In genomic region chr2:73000808-73001570, GRCh38 we compare ENCODE assay signal across 1 cellular context.
TF ChIP-seq lines count a peak whose summit lies in the region.

No MANE protein-coding gene starts in this region.

TF ChIP-seq in HepG2, 621 proteins besides CTCF, POLR2A, EP300 and RAD21 (continued from another document and continues in another):
- TF ChIP-seq MYNN (CRISPR knock-in tag; IDR thresholded peaks at IDR 0.05; ENCODE audit: low read depth) (no peak), ZNF430 (CRISPR knock-in tag; IDR thresholded peaks at IDR 0.05) (0 out of 2 replicates have a peak, but pooled peaks have one; percentile 38), ZNF7 (CRISPR knock-in tag; IDR thresholded peaks at IDR 0.05) (no peak), MNT (IDR thresholded peaks at IDR 0.05) (peak; percentile 76), FOXO1 (CRISPR knock-in tag; IDR thresholded peaks at IDR 0.05) (peak; percentile 84; the same call in 1 of the 2 replicates), ZBTB7B (CRISPR knock-in tag; IDR thresholded peaks at IDR 0.05) (peak; percentile 93), SYNCRIP (IDR thresholded peaks at IDR 0.05; ENCODE audit: insufficient read depth, low read depth, low read length) (no peak), CREBL2 (CRISPR knock-in tag; IDR thresholded peaks at IDR 0.05; ENCODE audit: borderline replicate concordance) (no peak), ZNF670 (CRISPR knock-in tag; IDR thresholded peaks at IDR 0.05; ENCODE audit: borderline replicate concordance) (peak; percentile 94; the same call in 1 of the 2 replicates), POLR2AphosphoS2 (IDR thresholded peaks at IDR 0.05; ENCODE audit: low read depth, low read length) (no peak), MED8 (CRISPR knock-in tag; IDR thresholded peaks at IDR 0.05; ENCODE audit: insufficient replicate concordance) (no peak), ZNF777 (CRISPR knock-in tag; IDR thresholded peaks at IDR 0.05) (no peak), SMYD3 (CRISPR knock-in tag; IDR thresholded peaks at IDR 0.05) (no peak), IRF2 (CRISPR knock-in tag; IDR thresholded peaks at IDR 0.05) (peak; percentile 85), NFYB (CRISPR knock-in tag; IDR thresholded peaks at IDR 0.05) (no peak; the same call in 1 of the 2 replicates), ZNF44 (CRISPR knock-in tag; IDR thresholded peaks at IDR 0.05) (0 out of 2 replicates have a peak, but pooled peaks have one; percentile 50), HOXD1 (CRISPR knock-in tag; IDR thresholded peaks at IDR 0.05) (peak; percentile 59; the same call in 1 of the 2 replicates), KLF12 (CRISPR knock-in tag; IDR thresholded peaks at IDR 0.05; ENCODE audit: borderline replicate concordance) (no peak), KDM4B (CRISPR knock-in tag; IDR thresholded peaks at IDR 0.05) (0 out of 2 replicates have a peak, but pooled peaks have one; percentile 21), BRCA1 (CRISPR knock-in tag; IDR thresholded peaks at IDR 0.05) (no peak), MTF2 (CRISPR knock-in tag; IDR thresholded peaks at IDR 0.05; ENCODE audit: borderline replicate concordance) (no peak; the same call in 1 of the 2 replicates), TRAFD1 (CRISPR knock-in tag; IDR thresholded peaks at IDR 0.05; ENCODE audit: borderline replicate concordance) (no peak), ZBTB33 (CRISPR knock-in tag; IDR thresholded peaks at IDR 0.05) (peak; percentile 62), ZNF619 (CRISPR knock-in tag; IDR thresholded peaks at IDR 0.05) (peak; percentile 90; the same call in 1 of the 2 replicates), GATA4 (IDR thresholded peaks at IDR 0.05; ENCODE audit: borderline replicate concordance, low read depth) (0 out of 2 replicates have a peak, but pooled peaks have one; percentile 33), ELF4 (CRISPR knock-in tag; IDR thresholded peaks at IDR 0.05; ENCODE audit: borderline replicate concordance) (no peak), PATZ1 (CRISPR knock-in tag; IDR thresholded peaks at IDR 0.05) (peak; percentile 99), ZNF75D (CRISPR knock-in tag; IDR thresholded peaks at IDR 0.05; ENCODE audit: borderline replicate concordance) (no peak), ZNF318 (CRISPR knock-in tag; IDR thresholded peaks at IDR 0.05) (peak; percentile 89; the same call in 1 of the 2 replicates), SNAPC2 (CRISPR knock-in tag; IDR thresholded peaks at IDR 0.05) (no peak), ZNF672 (CRISPR knock-in tag; IDR thresholded peaks at IDR 0.05) (no peak), SMAD3 (CRISPR knock-in tag; IDR thresholded peaks at IDR 0.05) (peak; percentile 92; the same call in 1 of the 2 replicates), MAZ (IDR thresholded peaks at IDR 0.05; ENCODE audit: borderline replicate concordance, low read depth, low read length) (peak; percentile 95), MAZ (CRISPR knock-in tag; IDR thresholded peaks at IDR 0.05; ENCODE audit: low read depth) (peak; percentile 96), RARA (CRISPR knock-in tag; IDR thresholded peaks at IDR 0.05) (peak; percentile 97)
- TF ChIP-seq, protein P1, sequence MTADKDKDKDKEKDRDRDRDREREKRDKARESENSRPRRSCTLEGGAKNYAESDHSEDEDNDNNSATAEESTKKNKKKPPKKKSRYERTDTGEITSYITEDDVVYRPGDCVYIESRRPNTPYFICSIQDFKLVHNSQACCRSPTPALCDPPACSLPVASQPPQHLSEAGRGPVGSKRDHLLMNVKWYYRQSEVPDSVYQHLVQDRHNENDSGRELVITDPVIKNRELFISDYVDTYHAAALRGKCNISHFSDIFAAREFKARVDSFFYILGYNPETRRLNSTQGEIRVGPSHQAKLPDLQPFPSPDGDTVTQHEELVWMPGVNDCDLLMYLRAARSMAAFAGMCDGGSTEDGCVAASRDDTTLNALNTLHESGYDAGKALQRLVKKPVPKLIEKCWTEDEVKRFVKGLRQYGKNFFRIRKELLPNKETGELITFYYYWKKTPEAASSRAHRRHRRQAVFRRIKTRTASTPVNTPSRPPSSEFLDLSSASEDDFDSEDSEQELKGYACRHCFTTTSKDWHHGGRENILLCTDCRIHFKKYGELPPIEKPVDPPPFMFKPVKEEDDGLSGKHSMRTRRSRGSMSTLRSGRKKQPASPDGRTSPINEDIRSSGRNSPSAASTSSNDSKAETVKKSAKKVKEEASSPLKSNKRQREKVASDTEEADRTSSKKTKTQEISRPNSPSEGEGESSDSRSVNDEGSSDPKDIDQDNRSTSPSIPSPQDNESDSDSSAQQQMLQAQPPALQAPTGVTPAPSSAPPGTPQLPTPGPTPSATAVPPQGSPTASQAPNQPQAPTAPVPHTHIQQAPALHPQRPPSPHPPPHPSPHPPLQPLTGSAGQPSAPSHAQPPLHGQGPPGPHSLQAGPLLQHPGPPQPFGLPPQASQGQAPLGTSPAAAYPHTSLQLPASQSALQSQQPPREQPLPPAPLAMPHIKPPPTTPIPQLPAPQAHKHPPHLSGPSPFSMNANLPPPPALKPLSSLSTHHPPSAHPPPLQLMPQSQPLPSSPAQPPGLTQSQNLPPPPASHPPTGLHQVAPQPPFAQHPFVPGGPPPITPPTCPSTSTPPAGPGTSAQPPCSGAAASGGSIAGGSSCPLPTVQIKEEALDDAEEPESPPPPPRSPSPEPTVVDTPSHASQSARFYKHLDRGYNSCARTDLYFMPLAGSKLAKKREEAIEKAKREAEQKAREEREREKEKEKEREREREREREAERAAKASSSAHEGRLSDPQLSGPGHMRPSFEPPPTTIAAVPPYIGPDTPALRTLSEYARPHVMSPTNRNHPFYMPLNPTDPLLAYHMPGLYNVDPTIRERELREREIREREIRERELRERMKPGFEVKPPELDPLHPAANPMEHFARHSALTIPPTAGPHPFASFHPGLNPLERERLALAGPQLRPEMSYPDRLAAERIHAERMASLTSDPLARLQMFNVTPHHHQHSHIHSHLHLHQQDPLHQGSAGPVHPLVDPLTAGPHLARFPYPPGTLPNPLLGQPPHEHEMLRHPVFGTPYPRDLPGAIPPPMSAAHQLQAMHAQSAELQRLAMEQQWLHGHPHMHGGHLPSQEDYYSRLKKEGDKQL (CRISPR knock-in tag; IDR thresholded peaks at IDR 0.05; ENCODE audit: low read depth): peak; percentile 72; the same call in 1 of the 2 replicates
- TF ChIP-seq, protein P2, sequence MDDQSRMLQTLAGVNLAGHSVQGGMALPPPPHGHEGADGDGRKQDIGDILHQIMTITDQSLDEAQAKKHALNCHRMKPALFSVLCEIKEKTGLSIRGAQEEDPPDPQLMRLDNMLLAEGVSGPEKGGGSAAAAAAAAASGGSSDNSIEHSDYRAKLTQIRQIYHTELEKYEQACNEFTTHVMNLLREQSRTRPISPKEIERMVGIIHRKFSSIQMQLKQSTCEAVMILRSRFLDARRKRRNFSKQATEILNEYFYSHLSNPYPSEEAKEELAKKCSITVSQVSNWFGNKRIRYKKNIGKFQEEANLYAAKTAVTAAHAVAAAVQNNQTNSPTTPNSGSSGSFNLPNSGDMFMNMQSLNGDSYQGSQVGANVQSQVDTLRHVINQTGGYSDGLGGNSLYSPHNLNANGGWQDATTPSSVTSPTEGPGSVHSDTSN (CRISPR knock-in tag; IDR thresholded peaks at IDR 0.05; ENCODE audit: borderline replicate concordance): no peak
